Comparison of ENCODE assay signal across 27 cellular contexts in genomic region chr9:92234503-92234902, GRCh38. TPM values are rescaled to one million over a fixed set of nuclear protein-coding genes. Genes with fewer than 3 reads are reported as not detected.
DNase-seq lines count a peak whose midpoint lies in the region; ATAC-seq and TF ChIP-seq lines count a peak whose summit lies in the region.
"Had no signal": no experiment of that assay in that cellular context is flagged by ENCODE, and none has a peak within 500 bp of the region (broad histone marks: within the 10 kb centered on the region; RNA-seq: fewer than 3 reads in every experiment).

No MANE protein-coding gene starts in this region.

- no peaks in the 10 kb centered on the region for H3K4me1 Mint-ChIP-seq in activated naive CD4-positive, alpha-beta T cell treated with anti-CD3 and anti-CD28 coated beads for 36 hours (ENCODE audit: low read depth)
- H3K4me1 Mint-ChIP-seq in glutamatergic neuron (ENCODE audit: low read depth, unreplicated experiment), result no peaks in the 10 kb centered on the region
- H3K4me1 Mint-ChIP-seq: H9, T-cell had no signal

- H4K20me1 ChIP-seq in HCT116 (ENCODE audit: insufficient read depth) (no peaks in the 10 kb centered on the region; the same call in none of the 2 replicates), hepatocyte (ENCODE audit: insufficient read depth, poor library complexity, severe bottlenecking) (no peaks in the 10 kb centered on the region)

- no TSS peak for BruUV-seq in HCT116 (replicated peaks; lab: Mats Ljungman, UMichigan)

- ATAC-seq in HCT116 (no peak), left cardiac atrium (no peak)
- ATAC-seq: T-cell had no signal

- H3K36me3 ChIP-seq in HCT116 (ENCODE audit: control insufficient read depth in 1 of 2, insufficient read depth in 2 of 2, low read length in 2 of 2) (peaks cover 29 to 76% of the 10 kb centered on the region in 2 experiments), suprapubic skin (peaks cover 58% of the 10 kb centered on the region), hepatocyte (replicated peaks; ENCODE audit: insufficient read depth, low read depth) (peaks cover 6% of the 10 kb centered on the region)

- CTCF ChIA-PET in activated naive CD4-positive, alpha-beta T cell treated with anti-CD3 and anti-CD28 coated beads for 36 hours (lab: Charles Lee), result interaction anchor here (1.0 to 1.6 kb wide), 2 partner anchors 94 to 100 kb away, joined by 4 to 6 read pairs; no protein-coding TSS in a partner anchor
- CTCF ChIA-PET in HCT116 (lab: Charles Lee), result interaction anchor here (1.0 kb wide), 1 partner anchor 97 kb away, joined by 3 read pairs; no protein-coding TSS in a partner anchor

- H3K27ac Mint-ChIP-seq in activated naive CD4-positive, alpha-beta T cell treated with anti-CD3 and anti-CD28 coated beads for 36 hours, result peak overlapping the region; percentile 46
- peak overlapping the region; percentile 80 for H3K27ac Mint-ChIP-seq in glutamatergic neuron (ENCODE audit: unreplicated experiment)
- H3K27ac Mint-ChIP-seq: H9, HFFc6, T-cell had no signal

- H3K4me1 ChIP-seq in HCT116 (ENCODE audit: control insufficient read depth in 1 of 2, insufficient read depth in 2 of 2, low read length in 2 of 2), result no peaks in the 10 kb centered on the region
- H3K4me1 ChIP-seq in suprapubic skin, result no peaks in the 10 kb centered on the region
- H3K4me1 ChIP-seq in hepatocyte (ENCODE audit: insufficient read depth), result no peaks in the 10 kb centered on the region
- H3K4me1 ChIP-seq: SJSA1 had no signal

- peaks cover 32% of the 10 kb centered on the region for H3K79me2 ChIP-seq in HCT116 (ENCODE audit: insufficient read depth, low read length)
- no peaks in the 10 kb centered on the region for H3K79me2 ChIP-seq in hepatocyte

- H2AFZ ChIP-seq in HCT116 (ENCODE audit: low read depth, low read length, poor library complexity, severe bottlenecking) (no peak overlapping the region), hepatocyte (no peak overlapping the region)
- H2AFZ ChIP-seq: GM23248 had no signal

- RAD21 ChIA-PET in HCT116 (lab: Charles Lee; ENCODE audit: low non-redundant PET in 1 of 2, low total read pairs in 2 of 2, uncharacterized antibody in 2 of 2, unreplicated experiment in 2 of 2), result interaction anchor here in 1 of 2 experiments (0.7 kb wide), 1 partner anchor 94 kb away, joined by 3 read pairs; no protein-coding TSS in a partner anchor

- H3K27me3 Mint-ChIP-seq in activated naive CD4-positive, alpha-beta T cell treated with anti-CD3 and anti-CD28 coated beads for 36 hours (ENCODE audit: low read depth), result no peaks in the 10 kb centered on the region
- no peaks in the 10 kb centered on the region for H3K27me3 Mint-ChIP-seq in glutamatergic neuron (ENCODE audit: unreplicated experiment)
- H3K27me3 Mint-ChIP-seq: CD4-positive, alpha-beta memory T cell; T-cell had no signal

- POLR2A ChIA-PET in HCT116 (lab: Charles Lee), result no interaction called here

- intact Hi-C loops in activated naive CD4-positive, alpha-beta T cell treated with anti-CD3 and anti-CD28 coated beads for 36 hours (cut with micrococcal nuclease), result no loop called here
- intact Hi-C loops in HCT116 (cut with micrococcal nuclease) (no loop called here), left cardiac atrium (cut with DNase I) (loop anchor here in 1 of 2 donors (10.0 kb wide), 1 partner anchor 50 kb away; no protein-coding TSS in a partner anchor)

- WGBS in suprapubic skin, result 91% methylated on average over 2 of the region's 2 CpGs
- WGBS in hepatocyte (ENCODE audit: low lambda C conversion rate, missing lambda C conversion rate), result 85% methylated on average over 2 of the region's 2 CpGs

- H3K9me3 ChIP-seq in HCT116 (ENCODE audit: control insufficient read depth in 1 of 2, insufficient read depth in 1 of 2, low read depth in 1 of 2, low read length in 2 of 2), result no peaks in the 10 kb centered on the region
- no peaks in the 10 kb centered on the region for H3K9me3 ChIP-seq in suprapubic skin
- H3K9me3 ChIP-seq in hepatocyte (ENCODE audit: low read depth), result no peaks in the 10 kb centered on the region
- H3K9me3 ChIP-seq: MG63, SJSA1 had no signal

- no peak for TF ChIP-seq POLR2A in HCT116 (IDR thresholded peaks at IDR 0.05; ENCODE audit: borderline replicate concordance, extremely low read depth, insufficient read depth, insufficient read length)
- no peak for TF ChIP-seq POLR2A in suprapubic skin (IDR thresholded peaks at IDR 0.05)

- H3K4me2 ChIP-seq in HCT116 (ENCODE audit: low read length) (no peak overlapping the region), hepatocyte (no peak overlapping the region)

- no peaks in the 10 kb centered on the region for H3K9me2 ChIP-seq in HCT116 (ENCODE audit: insufficient read depth)
- no peaks in the 10 kb centered on the region for H3K9me2 ChIP-seq in hepatocyte (replicated peaks; ENCODE audit: insufficient read depth)

- H3K9me3 Mint-ChIP-seq in activated naive CD4-positive, alpha-beta T cell treated with anti-CD3 and anti-CD28 coated beads for 36 hours, result no peaks in the 10 kb centered on the region
- no peaks in the 10 kb centered on the region for H3K9me3 Mint-ChIP-seq in glutamatergic neuron (ENCODE audit: unreplicated experiment)
- H3K9me3 Mint-ChIP-seq: CD4-positive, alpha-beta memory T cell; H9; HFFc6; T-cell had no signal

- no peak overlapping the region for H3K4me3 Mint-ChIP-seq in activated naive CD4-positive, alpha-beta T cell treated with anti-CD3 and anti-CD28 coated beads for 36 hours
- H3K4me3 Mint-ChIP-seq in glutamatergic neuron (ENCODE audit: unreplicated experiment), result no peak overlapping the region
- H3K4me3 Mint-ChIP-seq: CD4-positive, alpha-beta memory T cell; H9; HFFc6; T-cell had no signal

- H3K27ac ChIP-seq in HCT116 (ENCODE audit: low read depth, low read length), result no peak overlapping the region
- H3K27ac ChIP-seq in suprapubic skin, result no peak overlapping the region
- H3K27ac ChIP-seq in hepatocyte, result no peak overlapping the region
- H3K27ac ChIP-seq: GM23248, SJSA1 had no signal

- H3K27me3 ChIP-seq in HCT116 (ENCODE audit: insufficient read depth, low read length), result no peaks in the 10 kb centered on the region
- H3K27me3 ChIP-seq in suprapubic skin, result no peaks in the 10 kb centered on the region
- H3K27me3 ChIP-seq in hepatocyte, result no peaks in the 10 kb centered on the region
- H3K27me3 ChIP-seq: SJSA1 had no signal

- H3K4me3 ChIP-seq in HCT116 (replicated peaks in 1 of 2; ENCODE audit: low read depth in 1 of 2, low read length in 2 of 2) (no peak overlapping the region), suprapubic skin (no peak overlapping the region), hepatocyte (no peak overlapping the region)
- H3K4me3 ChIP-seq: GM23248, MG63, SJSA1 had no signal

- no peak for TF ChIP-seq RAD21 in HCT116 (IDR thresholded peaks at IDR 0.05; ENCODE audit: low read depth)

- no peak for TF ChIP-seq EP300 in suprapubic skin (IDR thresholded peaks at IDR 0.05)

- TF ChIP-seq CTCF in HCT116 (IDR thresholded peaks at IDR 0.05 in 2 of 3, conservative IDR thresholded peaks at IDR 0.05 in 1 of 3; ENCODE audit: borderline replicate concordance in 1 of 3, insufficient read depth in 1 of 3, low read depth in 2 of 3, low read length in 2 of 3) (no peak), glutamatergic neuron (IDR thresholded peaks at IDR 0.05; ENCODE audit: partially characterized antibody, unreplicated experiment) (no peak), suprapubic skin (IDR thresholded peaks at IDR 0.05) (no peak), hepatocyte (IDR thresholded peaks at IDR 0.05; ENCODE audit: poor library complexity) (no peak)

- no peak for DNase-seq in activated naive CD4-positive, alpha-beta T cell treated with anti-CD3 and anti-CD28 coated beads for 36 hours
- no peak for DNase-seq in activated naive CD4-positive, alpha-beta T cell (lab: John Stamatoyannopoulos, UW)
- no peak for DNase-seq in HCT116 (ENCODE audit: low read depth, low spot score)
- DNase-seq in glutamatergic neuron, result no peak
- DNase-seq in suprapubic skin (ENCODE audit: low spot score in 2 of 2), result no peak
- DNase-seq in left cardiac atrium, result no peak
- no peak for DNase-seq in hepatocyte (ENCODE audit: low spot score)
- DNase-seq: C1 segment of cervical spinal cord; CD4-positive, alpha-beta memory T cell; COR-L47; DMS 273 treated with DMSO at 0.1 percent for 48 hours; DND-41; GM23248; H9; HFFc6; KG1; MG63; NCI-H1105 treated with DMSO at 0.1 percent for 48 hours; NCI-H2081; NCI-H345; NCI-H510A treated with DMSO at 0.1 percent for 48 hours; NCI-H748 treated with DMSO at 0.1 percent for 48 hours; NK-92 treated with Interleukin-12 subunit alpha and Interleukin-12 subunit beta, amount 100 ng/mL, for 24 hours; Right ventricle myocardium superior; RPMI8226; T-cell had no signal

- H3K9ac ChIP-seq in HCT116 (ENCODE audit: low read length), result no peak overlapping the region
- H3K9ac ChIP-seq: GM23248 had no signal

- H3K36me3 Mint-ChIP-seq in activated naive CD4-positive, alpha-beta T cell treated with anti-CD3 and anti-CD28 coated beads for 36 hours (ENCODE audit: low read depth), result peaks cover 64% of the 10 kb centered on the region
- no peaks in the 10 kb centered on the region for H3K36me3 Mint-ChIP-seq in glutamatergic neuron (ENCODE audit: unreplicated experiment)

TF ChIP-seq in HCT116, 20 proteins besides CTCF, POLR2A, EP300 and RAD21:
- TF ChIP-seq SRF (IDR thresholded peaks at IDR 0.05; ENCODE audit: low read depth) (no peak), POLR2AphosphoS5 (IDR thresholded peaks at IDR 0.05; ENCODE audit: low read depth, low read length) (peak; percentile 20; the same call in 1 of the 2 replicates)

RNA-seq across cellular contexts. Expression of gene IARS1, which starts 59.0 kb away (rescaled TPM):
- total RNA-seq in activated naive CD4-positive, alpha-beta T cell treated with anti-CD3 and anti-CD28 coated beads for 36 hours, result 100 to 1,000 TPM; 271 to 272 TPM
- 279 TPM for total RNA-seq in HCT116 (2021; ENCODE audit: unreplicated experiment)
- 124 and 161 TPM in 2 replicates for polyA plus RNA-seq in HCT116 (2012)
- total RNA-seq in glutamatergic neuron (ENCODE audit: unreplicated experiment), result 160 TPM
- total RNA-seq in suprapubic skin, result 100 to 1,000 TPM in 1 of 4 donors, 10 to 100 TPM in 3; 58.8 to 152 (median 80.0) TPM
- total RNA-seq in left cardiac atrium, result 10 to 100 TPM; 50.4 to 73.3 TPM
- 158 and 180 TPM in 2 replicates for total RNA-seq in hepatocyte
- 74.4 and 76.7 TPM in 2 replicates for polyA plus RNA-seq in hepatocyte
